Comparison of ENCODE assay signal across 8 cellular contexts in genomic region chr3:12772462-12772861, GRCh38. TPM values are rescaled to one million over a fixed set of nuclear protein-coding genes. Genes with fewer than 3 reads are reported as not detected.
"Had no signal": no experiment of that assay in that cellular context is flagged by ENCODE, and none has a peak within 500 bp of the region (broad histone marks: within the 10 kb centered on the region; RNA-seq: fewer than 3 reads in every experiment).

No MANE protein-coding gene starts in this region.

- H3K4me2 ChIP-seq: GM23338 had no signal

- H3K4me3 ChIP-seq: GM23338 had no signal

- H3K9me3 Mint-ChIP-seq: GM23338 had no signal

- H3K27ac Mint-ChIP-seq: GM23338, H9 had no signal

- H3K4me3 Mint-ChIP-seq: GM23338, H9 had no signal

- H3K27ac ChIP-seq: HL-60 had no signal

- ATAC-seq: GM23338, HepG2 had no signal

- H2AFZ ChIP-seq: GM23338 had no signal

- H3K4me1 Mint-ChIP-seq: GM23338 had no signal

- DNase-seq: H9, HCEC 1CT, KBM-7 had no signal

RNA-seq across cellular contexts. Expression of gene TMEM40, which starts 13.4 kb away (rescaled TPM):
- total RNA-seq: H1, H9, HepG2, HT1080 had no signal

RNA-seq across cellular contexts. Expression of gene CAND2, which starts 24.0 kb away (rescaled TPM):
- total RNA-seq: HepG2 had no signal
